31 cellular contexts compared by ENCODE assay signal in genomic region chr10:96268341-96268909, GRCh38. TPM values are rescaled to one million over a fixed set of nuclear protein-coding genes. Genes with fewer than 3 reads are reported as not detected.
DNase-seq lines count a peak whose midpoint lies in the region; ATAC-seq and TF ChIP-seq lines count a peak whose summit lies in the region.
"Had no signal": no experiment of that assay in that cellular context is flagged by ENCODE, and none has a peak within 500 bp of the region (broad histone marks: within the 10 kb centered on the region; RNA-seq: fewer than 3 reads in every experiment).

No MANE protein-coding gene starts in this region.

- H3K9me3 Mint-ChIP-seq in stimulated activated naive CD8-positive, alpha-beta T cell treated with anti-CD3 and anti-CD28 coated beads, Interleukin-15, Interleukin-2, amounts not matched to agents 100 ng/mL and 50 ng/mL, for 24 hours: no peaks in the 10 kb centered on the region
- H3K9me3 Mint-ChIP-seq: activated naive CD4-positive, alpha-beta T cell treated with anti-CD3 and anti-CD28 coated beads for 36 hours; neural crest cell; stimulated activated effector memory CD8-positive, alpha-beta T cell treated with anti-CD3 and anti-CD28 coated beads, Interleukin-12 subunit alpha, Interleukin-12 subunit beta, amount 100 ng/mL, for 72 hours had no signal

- peak overlapping the region; percentile 60 for H3K4me3 Mint-ChIP-seq in stimulated activated naive CD8-positive, alpha-beta T cell treated with anti-CD3 and anti-CD28 coated beads, Interleukin-15, Interleukin-2, amounts not matched to agents 100 ng/mL and 50 ng/mL, for 24 hours
- H3K4me3 Mint-ChIP-seq: activated naive CD4-positive, alpha-beta T cell treated with anti-CD3 and anti-CD28 coated beads for 36 hours; CD4-positive, alpha-beta memory T cell; neural crest cell; stimulated activated effector memory CD8-positive, alpha-beta T cell treated with anti-CD3 and anti-CD28 coated beads, Interleukin-12 subunit alpha, Interleukin-12 subunit beta, amount 100 ng/mL, for 72 hours had no signal

- no peak for ATAC-seq in stimulated activated naive CD8-positive, alpha-beta T cell treated with anti-CD3 and anti-CD28 coated beads, Interleukin-15, Interleukin-2, amounts not matched to agents 100 U/mL and 50 U/mL, for 24 hours
- ATAC-seq in right lobe of liver (no peak), gastroesophageal sphincter (no peak), SK-N-SH treated with all-trans-retinoic acid at 6 μM for 48 hours (no peak)
- ATAC-seq: mucosa of descending colon; pancreas; stimulated activated effector memory CD8-positive, alpha-beta T cell treated with anti-CD3 and anti-CD28 coated beads, Interleukin-12 subunit alpha, Interleukin-12 subunit beta, amount 100 ng/mL, for 72 hours had no signal

- no peak for TF ChIP-seq POLR2A in right lobe of liver (IDR thresholded peaks at IDR 0.05)
- no peak for TF ChIP-seq POLR2A in gastroesophageal sphincter (IDR thresholded peaks at IDR 0.05)

- H3K27ac ChIP-seq in SU-DHL-6 (ENCODE audit: low read depth, low read length): peak overlapping the region; percentile 33
- H3K27ac ChIP-seq in right lobe of liver: peak overlapping the region in 1 of 3 donors; percentile 29
- no peak overlapping the region for H3K27ac ChIP-seq in gastroesophageal sphincter
- H3K27ac ChIP-seq: brain microvascular endothelial cell, pancreas, right atrium auricular region, testis, uterus had no signal

- H3K9me3 ChIP-seq in SU-DHL-6 (ENCODE audit: insufficient read depth, low read length): no peaks in the 10 kb centered on the region
- H3K9me3 ChIP-seq in right lobe of liver: no peaks in the 10 kb centered on the region
- no peaks in the 10 kb centered on the region for H3K9me3 ChIP-seq in gastroesophageal sphincter
- H3K9me3 ChIP-seq: mucosa of descending colon, pancreas, right atrium auricular region, testis, uterus had no signal

- no peak for TF ChIP-seq EP300 in gastroesophageal sphincter (IDR thresholded peaks at IDR 0.05)

- H3K9ac ChIP-seq in SU-DHL-6 (ENCODE audit: low read length): peak overlapping the region; percentile 85

- no peak overlapping the region for H2AFZ ChIP-seq in SU-DHL-6 (ENCODE audit: low read depth, low read length, severe bottlenecking)

- peaks cover 16% of the 10 kb centered on the region for H3K4me1 Mint-ChIP-seq in stimulated activated naive CD8-positive, alpha-beta T cell treated with anti-CD3 and anti-CD28 coated beads, Interleukin-15, Interleukin-2, amounts not matched to agents 100 ng/mL and 50 ng/mL, for 24 hours (ENCODE audit: low read depth)
- H3K4me1 Mint-ChIP-seq: CD4-positive, alpha-beta memory T cell; neural crest cell; stimulated activated effector memory CD8-positive, alpha-beta T cell treated with anti-CD3 and anti-CD28 coated beads, Interleukin-12 subunit alpha, Interleukin-12 subunit beta, amount 100 ng/mL, for 72 hours had no signal

- H3F3A ChIP-seq in SU-DHL-6 (ENCODE audit: insufficient read depth): peaks cover 20% of the 10 kb centered on the region

- H4K20me1 ChIP-seq in SU-DHL-6 (ENCODE audit: low read depth, low read length): peaks cover 19% of the 10 kb centered on the region; the same call in 1 of the 2 replicates

- H3K4me3 ChIP-seq in SU-DHL-6 (ENCODE audit: insufficient read depth, low read length, poor library complexity, severe bottlenecking): peak overlapping the region; percentile 86
- peak overlapping the region in 2 of 3 donors; percentile 2 to 63 for H3K4me3 ChIP-seq in right lobe of liver
- H3K4me3 ChIP-seq in gastroesophageal sphincter: no peak overlapping the region
- H3K4me3 ChIP-seq: lung, mucosa of descending colon, right atrium auricular region, testis, uterus had no signal

- peak overlapping the region; percentile 98 for H3K4me2 ChIP-seq in SU-DHL-6 (ENCODE audit: low read depth, low read length, poor library complexity, severe bottlenecking)

- intact Hi-C loops in right lobe of liver (cut with DNase I): no loop called here

- peak overlapping the region; percentile 63 for H3K27ac Mint-ChIP-seq in stimulated activated naive CD8-positive, alpha-beta T cell treated with anti-CD3 and anti-CD28 coated beads, Interleukin-15, Interleukin-2, amounts not matched to agents 100 ng/mL and 50 ng/mL, for 24 hours
- H3K27ac Mint-ChIP-seq: activated naive CD4-positive, alpha-beta T cell treated with anti-CD3 and anti-CD28 coated beads for 36 hours; CD4-positive, alpha-beta memory T cell; stimulated activated effector memory CD8-positive, alpha-beta T cell treated with anti-CD3 and anti-CD28 coated beads, Interleukin-12 subunit alpha, Interleukin-12 subunit beta, amount 100 ng/mL, for 72 hours had no signal

- no peak for TF ChIP-seq CTCF in SU-DHL-6 (IDR thresholded peaks at IDR 0.05; ENCODE audit: insufficient read depth, low read length, poor library complexity, severe bottlenecking)
- TF ChIP-seq CTCF in right lobe of liver (IDR thresholded peaks at IDR 0.05): no peak
- TF ChIP-seq CTCF in gastroesophageal sphincter (IDR thresholded peaks at IDR 0.05): no peak

- no peaks in the 10 kb centered on the region for H3K9me2 ChIP-seq in SU-DHL-6 (replicated peaks; ENCODE audit: insufficient read depth, low read length)

- H3K27me3 Mint-ChIP-seq in stimulated activated naive CD8-positive, alpha-beta T cell treated with anti-CD3 and anti-CD28 coated beads, Interleukin-15, Interleukin-2, amounts not matched to agents 100 ng/mL and 50 ng/mL, for 24 hours: peaks cover 4% of the 10 kb centered on the region

- H3K79me2 ChIP-seq in SU-DHL-6 (ENCODE audit: insufficient read depth, low read length): peaks cover 92% of the 10 kb centered on the region

- H3K36me3 ChIP-seq in SU-DHL-6 (ENCODE audit: low read length): peaks cover 32% of the 10 kb centered on the region
- no peaks in the 10 kb centered on the region for H3K36me3 ChIP-seq in right lobe of liver
- no peaks in the 10 kb centered on the region for H3K36me3 ChIP-seq in gastroesophageal sphincter
- H3K36me3 ChIP-seq: brain microvascular endothelial cell, pancreas, right atrium auricular region, uterus had no signal

- DNase-seq in stimulated activated naive CD8-positive, alpha-beta T cell treated with anti-CD3 and anti-CD28 coated beads, Interleukin-15, Interleukin-2, amounts not matched to agents 100 U/mL and 50 U/mL, for 24 hours: no peak
- DNase-seq in right lobe of liver (no peak), RKO (ENCODE audit: low spot score) (no peak)
- DNase-seq in activated CD4-positive, alpha-beta T cell treated with anti-CD3 and anti-CD28 coated beads for 1 hour: no peak
- DNase-seq: 8988T; activated CD4-positive, alpha-beta T cell treated with anti-CD3 and anti-CD28 coated beads, Interleukin-2, amount 50 U/mL, for 4 hours; activated naive CD4-positive, alpha-beta T cell treated with anti-CD3 and anti-CD28 coated beads for 36 hours; amniotic stem cell; brain microvascular endothelial cell; CD4-positive, alpha-beta memory T cell; DMS 273 treated with DMSO at 0.1 percent for 48 hours; glutamatergic neuron; Kasumi-1; mucosa of descending colon; NCI-H146; NCI-H510A; pancreas; SHP77 treated with DMSO at 0.1 percent for 48 hours; stimulated activated CD4-positive, alpha-beta T cell treated with anti-CD3 and anti-CD28 coated beads, Interleukin-4, amount 100 ng/mL, for 1 hour; testis; uterus had no signal

- H3K36me3 Mint-ChIP-seq in stimulated activated naive CD8-positive, alpha-beta T cell treated with anti-CD3 and anti-CD28 coated beads, Interleukin-15, Interleukin-2, amounts not matched to agents 100 ng/mL and 50 ng/mL, for 24 hours (ENCODE audit: low read depth): no peaks in the 10 kb centered on the region
- H3K36me3 Mint-ChIP-seq: CD4-positive, alpha-beta memory T cell; stimulated activated effector memory CD8-positive, alpha-beta T cell treated with anti-CD3 and anti-CD28 coated beads, Interleukin-12 subunit alpha, Interleukin-12 subunit beta, amount 100 ng/mL, for 72 hours had no signal

- 52% methylated on average over 2 of the region's 2 CpGs for WGBS in right lobe of liver (ENCODE audit: insufficient coverage, low coverage, low lambda C conversion rate, missing lambda C conversion rate)
- WGBS in gastroesophageal sphincter (ENCODE audit: low coverage in 1 of 2), 2 donors: 75 to 100% methylated on average over 2 of the region's 2 CpGs

- H3K4me1 ChIP-seq in right lobe of liver (peaks cover 0 to 54% (median 24%) of the 10 kb centered on the region in 4 donors), gastroesophageal sphincter (peaks cover 0 to 27% (median 4%) of the 10 kb centered on the region in 3 donors)
- H3K4me1 ChIP-seq: testis, uterus had no signal

- H3K27me3 ChIP-seq in SU-DHL-6 (ENCODE audit: low read length) (no peaks in the 10 kb centered on the region), right lobe of liver (no peaks in the 10 kb centered on the region), gastroesophageal sphincter (no peaks in the 10 kb centered on the region)
- H3K27me3 ChIP-seq: brain microvascular endothelial cell, pancreas, right atrium auricular region, testis, uterus had no signal

TF ChIP-seq in SK-N-SH treated with all-trans-retinoic acid at 6 μM for 48 hours, 23 proteins besides CTCF, POLR2A, EP300 and RAD21 (continues in another document):
- TF ChIP-seq PATZ1 (CRISPR knock-in tag; IDR thresholded peaks at IDR 0.05; ENCODE audit: borderline replicate concordance) (no peak), TCF4 (CRISPR knock-in tag; IDR thresholded peaks at IDR 0.05; ENCODE audit: borderline replicate concordance) (no peak), ZFP3 (CRISPR knock-in tag; IDR thresholded peaks at IDR 0.05) (no peak), CSDC2 (CRISPR knock-in tag; IDR thresholded peaks at IDR 0.05) (no peak), OSR1 (CRISPR knock-in tag; IDR thresholded peaks at IDR 0.05) (no peak), RARB (CRISPR knock-in tag; IDR thresholded peaks at IDR 0.05) (no peak), SNAI2 (CRISPR knock-in tag; IDR thresholded peaks at IDR 0.05) (no peak), ARNTL (CRISPR knock-in tag; IDR thresholded peaks at IDR 0.05; ENCODE audit: borderline replicate concordance, low read depth) (no peak), ISL1 (CRISPR knock-in tag; IDR thresholded peaks at IDR 0.05) (no peak)

RNA-seq across cellular contexts. Expression of gene BLNK, which starts 2.9 kb away (rescaled TPM):
- total RNA-seq in right lobe of liver (10 to 100 TPM in 5 of 6 experiments, 1 to 10 TPM in 1; 9.9 to 47.7 (median 20.9) TPM), gastroesophageal sphincter (1 to 10 TPM in 2 of 4 donors, under 1 TPM in 2; 0.27 to 2.4 (median 1.6) TPM)
- total RNA-seq: activated naive CD4-positive, alpha-beta T cell treated with anti-CD3 and anti-CD28 coated beads for 36 hours; neural crest cell had no signal

RNA-seq across cellular contexts. Expression of gene DNTT, which starts 35.8 kb away (rescaled TPM):
- not detected for total RNA-seq in right lobe of liver
- not detected for total RNA-seq in gastroesophageal sphincter
- total RNA-seq: CD4-positive, alpha-beta memory T cell; cerebellum; kidney epithelial cell; lung; mucosa of descending colon; neural crest cell; pancreas; right atrium auricular region had no signal

Comparison
In these comparisons a context has a peak if more than half of its experiments do, and no peak if none do; other contexts are left out.
1. H3K4me3 ChIP-seq: peak in SU-DHL-6 (single experiment) and right lobe of liver (2 of 3); none in gastroesophageal sphincter (0 of 2).